Comparison of ENCODE assay signal across 8 cellular contexts in the genomic region with DNA sequence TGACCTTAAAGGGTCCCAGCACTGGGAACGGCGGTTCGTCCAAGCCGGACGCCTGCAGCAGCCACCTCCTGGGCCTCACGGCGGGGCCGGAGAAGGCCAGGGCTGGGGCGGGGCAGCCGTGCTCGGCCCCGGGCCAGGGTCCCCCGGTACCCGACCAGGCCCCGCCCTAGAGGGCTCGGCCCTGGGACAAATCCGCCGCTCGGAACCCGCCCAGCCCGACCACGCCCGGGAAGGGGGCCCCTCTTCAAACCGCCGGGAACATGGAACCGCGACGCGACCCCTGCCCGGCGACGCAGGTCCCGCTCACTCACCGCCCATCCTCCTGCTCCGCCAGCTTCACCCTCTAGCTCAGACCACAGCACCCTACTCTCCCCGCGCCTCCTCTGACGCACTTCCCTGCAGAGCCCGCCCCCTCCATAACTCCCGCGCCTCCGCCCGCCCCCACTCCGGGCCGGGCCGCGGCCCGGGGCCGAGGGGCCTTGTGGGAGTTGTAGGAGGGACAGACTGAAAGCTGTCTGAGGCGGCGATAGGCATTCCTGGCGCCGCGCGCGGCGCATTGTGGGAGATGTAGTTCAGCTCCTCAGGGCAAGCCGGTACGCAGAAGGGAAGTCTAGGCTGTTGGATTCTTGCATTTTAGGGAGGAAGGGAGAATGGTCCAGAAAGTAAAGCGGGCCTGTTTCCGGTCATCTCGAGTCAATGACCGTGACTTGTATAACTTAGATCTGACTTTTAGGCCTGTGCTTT. TPM values are rescaled to one million over a fixed set of nuclear protein-coding genes. Genes with fewer than 3 reads are reported as not detected.
DNase-seq lines count a peak whose midpoint lies in the region; ATAC-seq and TF ChIP-seq lines count a peak whose summit lies in the region.

A gene (minus strand): TSS at position 365 of the 744 bp plus-strand sequence. CDS start 1,478 bp downstream, outside the sequence.

- no peaks in the 10 kb centered on the region for H3K9me2 ChIP-seq in Karpas-422 (replicated peaks; ENCODE audit: insufficient read depth, low read length)

- H3K27me3 ChIP-seq in Karpas-422 (ENCODE audit: low read length) (no peaks in the 10 kb centered on the region), esophagus squamous epithelium (no peaks in the 10 kb centered on the region)

- peaks cover 36% of the 10 kb centered on the region for H3K79me2 ChIP-seq in Karpas-422 (ENCODE audit: low read length)

- peaks cover 34% of the 10 kb centered on the region; the same call in 1 of the 2 replicates for H3K36me3 ChIP-seq in Karpas-422 (ENCODE audit: insufficient read depth, low read length)
- H3K36me3 ChIP-seq in esophagus squamous epithelium: peaks cover 0 to 36% (median 0%) of the 10 kb centered on the region in 3 donors

- peak; percentile 87 for DNase-seq in DMS79 treated with DMSO at 0.1 percent for 48 hours (lab: John Stamatoyannopoulos, UW)
- peak; percentile 98 for DNase-seq in Karpas-422
- peak; percentile 96 for DNase-seq in RKO (ENCODE audit: low spot score)
- peak; percentile 96 for DNase-seq in activated T-helper 1 cell treated with Interleukin-2 at 50 U/mL for 16 hours (ENCODE audit: low read depth)
- DNase-seq in esophagus squamous epithelium (lab: John Stamatoyannopoulos, UW): peak; percentile 88
- peak; percentile 97 for DNase-seq in myocyte (ENCODE audit: low read depth)
- DNase-seq in stimulated activated CD8-positive, alpha-beta memory T cell treated with anti-CD3 and anti-CD28 coated beads, Interleukin-7, amount 100 ng/mL, for 48 hours (ENCODE audit: extremely low read depth in 1 of 2, low read depth in 1 of 2): peak; percentile 88 to 89

- WGBS in esophagus squamous epithelium, 2 donors: 0 to 2% methylated on average over 14 to 24 of the region's 63 CpGs

- intact Hi-C loops in esophagus squamous epithelium (cut with DNase I): no loop called here

- peak within 1 kb of the TSS; percentile 91 for H3K9ac ChIP-seq in Karpas-422 (ENCODE audit: low read length)

- peak within 1 kb of the TSS; percentile 88 for H3K4me3 ChIP-seq in Karpas-422 (ENCODE audit: low read length)
- peak within 1 kb of the TSS; percentile 68 to 93 (median 78) for H3K4me3 ChIP-seq in esophagus squamous epithelium

- H3K9me3 ChIP-seq in Karpas-422 (ENCODE audit: low read length) (no peaks in the 10 kb centered on the region), esophagus squamous epithelium (no peaks in the 10 kb centered on the region)

- no peak for TF ChIP-seq CTCF in esophagus squamous epithelium (IDR thresholded peaks at IDR 0.05)

- TF ChIP-seq POLR2A in esophagus squamous epithelium (IDR thresholded peaks at IDR 0.05): peak in 3 of 4 donors; percentile 83 to 95 (median 88)

- H3K27ac ChIP-seq in Karpas-422 (ENCODE audit: low read length) (no peak within 1 kb of the TSS), esophagus squamous epithelium (peak within 1 kb of the TSS; percentile 94 to 99 (median 97))

- no peaks in the 10 kb centered on the region for H4K20me1 ChIP-seq in Karpas-422 (ENCODE audit: insufficient read depth, low read depth, low read length)

- ATAC-seq in GM21825 (IDR thresholded peaks at IDR 0.05; ENCODE audit: unreplicated experiment): peak; percentile 91

- peak within 1 kb of the TSS; percentile 99 for H2AFZ ChIP-seq in Karpas-422 (ENCODE audit: low read length)

- H3K4me1 ChIP-seq in Karpas-422 (ENCODE audit: low read length) (peaks cover 15% of the 10 kb centered on the region), esophagus squamous epithelium (peaks cover 13 to 46% (median 15%) of the 10 kb centered on the region in 3 donors)

- peak within 1 kb of the TSS; percentile 82 for H3K4me2 ChIP-seq in Karpas-422 (ENCODE audit: low read depth, low read length, poor library complexity, severe bottlenecking)

RNA-seq across cellular contexts. Expression of the gene that starts here (rescaled TPM):
- total RNA-seq in Karpas-422 (2014; rRNA removed; shearing (Covaris generic); ENCODE audit: low replicate concordance): 37.7 and 87.4 TPM in 2 replicates
- 100 to 1,000 TPM in 2 of 4 donors, 10 to 100 TPM in 2; 80.0 to 192 (median 109) TPM for total RNA-seq in esophagus squamous epithelium
- total RNA-seq in myocyte: 54.4 and 57.1 TPM in 2 replicates
- polyA plus RNA-seq in myocyte (2012): 27.5 TPM
